ENCODE assay signal across 1 cellular context in the genomic region with DNA sequence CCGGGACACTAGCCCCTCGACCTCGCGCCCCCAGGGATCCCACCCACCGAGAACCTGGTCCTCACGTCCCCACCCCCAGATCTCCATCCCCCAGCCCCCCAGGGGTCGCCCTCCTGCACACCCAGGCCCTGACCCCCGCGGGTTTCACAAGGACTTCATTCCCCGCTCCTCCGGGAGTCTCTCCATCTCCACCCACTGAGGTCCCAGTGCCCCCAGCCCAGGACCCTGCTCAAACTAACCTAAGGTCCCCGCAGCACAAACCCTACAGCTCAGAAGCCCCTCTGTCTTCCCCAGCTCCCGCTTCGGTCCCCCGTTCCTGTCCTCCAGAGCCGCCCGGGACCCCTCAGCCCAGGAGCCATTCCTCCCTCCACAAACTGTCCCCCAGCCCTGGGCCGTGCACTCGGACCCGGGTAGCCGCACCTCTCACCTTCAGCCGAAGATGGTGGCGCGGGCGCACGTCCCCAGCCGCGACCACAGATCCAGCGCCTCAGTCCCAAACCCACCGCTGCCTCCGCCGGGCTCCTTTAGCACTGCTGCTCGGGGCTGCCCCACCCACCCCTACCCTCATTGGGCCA.
A peak's percentile ranks its signal among the peaks of the same experiment; 100 is the strongest.
TF ChIP-seq lines count a peak whose summit lies in the region.

Gene MYH10 (minus strand): TSS at position 499 of the 575 bp plus-strand sequence. CDS start 7,479 bp downstream, outside the sequence.

TF ChIP-seq in HepG2, 621 proteins besides CTCF, POLR2A, EP300 and RAD21 (continued from another document):
- TF ChIP-seq ZNF512B (CRISPR knock-in tag; IDR thresholded peaks at IDR 0.05; ENCODE audit: borderline replicate concordance) (no peak), TAF15 (IDR thresholded peaks at IDR 0.05; ENCODE audit: low read depth, low read length, poor library complexity, severe bottlenecking) (peak; percentile 41), FOXO1 (CRISPR knock-in tag; IDR thresholded peaks at IDR 0.05) (peak; percentile 46; the same call in 1 of the 2 replicates), ZNF296 (CRISPR knock-in tag; conservative IDR thresholded peaks at IDR 0.05) (peak; percentile 61; the same call in 1 of the 2 replicates), ATM (IDR thresholded peaks at IDR 0.05; ENCODE audit: borderline replicate concordance) (no peak), SNAI1 (CRISPR knock-in tag; IDR thresholded peaks at IDR 0.05; ENCODE audit: borderline replicate concordance) (0 out of 2 replicates have a peak, but pooled peaks have one; percentile 6), RFXAP (CRISPR knock-in tag; IDR thresholded peaks at IDR 0.05; ENCODE audit: borderline replicate concordance) (no peak), KDM3A (CRISPR knock-in tag; IDR thresholded peaks at IDR 0.05; ENCODE audit: low read depth) (0 out of 2 replicates have a peak, but pooled peaks have one; percentile 47), ZNF749 (CRISPR knock-in tag; IDR thresholded peaks at IDR 0.05; ENCODE audit: borderline replicate concordance) (no peak), ZNF34 (CRISPR knock-in tag; IDR thresholded peaks at IDR 0.05; ENCODE audit: borderline replicate concordance) (peak; percentile 15; the same call in 1 of the 2 replicates), DPF2 (CRISPR knock-in tag; IDR thresholded peaks at IDR 0.05; ENCODE audit: borderline replicate concordance, low read depth) (no peak), ZNF878 (CRISPR knock-in tag; IDR thresholded peaks at IDR 0.05) (peak; percentile 32; the same call in 1 of the 2 replicates), ZNF280D (CRISPR knock-in tag; IDR thresholded peaks at IDR 0.05) (0 out of 2 replicates have a peak, but pooled peaks have one; percentile 51), KDM5B (CRISPR knock-in tag; IDR thresholded peaks at IDR 0.05; ENCODE audit: borderline replicate concordance) (no peak), TGIF2 (CRISPR knock-in tag; IDR thresholded peaks at IDR 0.05) (peak; percentile 17; the same call in 1 of the 2 replicates), TAF1 (CRISPR knock-in tag; IDR thresholded peaks at IDR 0.05) (peak; percentile 65), THAP7 (CRISPR knock-in tag; IDR thresholded peaks at IDR 0.05) (no peak), ZNF501 (CRISPR knock-in tag; IDR thresholded peaks at IDR 0.05) (peak; percentile 56; the same call in 1 of the 2 replicates)
